In genomic region chr18:29147944-29148343, GRCh38 we compare ENCODE assay signal across 12 cellular contexts.
A peak's percentile ranks its signal among the peaks of the same experiment; 100 is the strongest.
DNase-seq lines count a peak whose midpoint lies in the region; ATAC-seq and TF ChIP-seq lines count a peak whose summit lies in the region.
"Had no signal": no experiment of that assay in that cellular context is flagged by ENCODE, and none has a peak within 500 bp of the region (broad histone marks: within the 10 kb centered on the region; RNA-seq: fewer than 3 reads in every experiment).

No MANE protein-coding gene starts in this region.

- ATAC-seq in activated naive CD4-positive, alpha-beta T cell treated with anti-CD3 and anti-CD28 coated beads, Interleukin-2, amount 50 U/mL, for 72 hours: no peak

- no peaks in the 10 kb centered on the region for H3K36me3 ChIP-seq in esophagus muscularis mucosa

- H3K9me3 ChIP-seq in esophagus muscularis mucosa: no peaks in the 10 kb centered on the region

- CTCF ChIA-PET in HEK293T (lab: Yijun Ruan, JAX): no interaction called here

- no peak for TF ChIP-seq POLR2A in esophagus muscularis mucosa (IDR thresholded peaks at IDR 0.05; ENCODE audit: low read depth)

- DNase-seq in AG20443 (ENCODE audit: low spot score): peak; percentile 38
- peak; percentile 27 for DNase-seq in HEK293T (ENCODE audit: extremely low spot score)
- DNase-seq in UCSD-AML1 (lab: John Stamatoyannopoulos, UW; ENCODE audit: unreplicated experiment): peak; percentile 17
- DNase-seq in iPS-NIHi11 (ENCODE audit: low spot score): peak; percentile 48
- no peak for DNase-seq in esophagus muscularis mucosa (ENCODE audit: extremely low spot score)
- no peak for DNase-seq in activated naive CD4-positive, alpha-beta T cell treated with anti-CD3 and anti-CD28 coated beads, Interleukin-2, amount 50 U/mL, for 72 hours (ENCODE audit: low spot score in 2 of 2)
- no peak for DNase-seq in DMS114 treated with DMSO at 0.1 percent for 48 hours (lab: John Stamatoyannopoulos, UW; ENCODE audit: unreplicated experiment)
- DNase-seq in GM19240 (ENCODE audit: insufficient read length, low spot score): no peak
- DNase-seq: activated naive CD4-positive, alpha-beta T cell treated with Interleukin-2 at 50 U/mL for 16 hours; glutamatergic neuron; NCI-H2029 treated with DMSO at 0.1 percent for 48 hours; occipital lobe had no signal

- intact Hi-C loops in esophagus muscularis mucosa (cut with DNase I): no loop called here

- 22% methylated on average over 2 of the region's 2 CpGs for WGBS in esophagus muscularis mucosa

- H3K4me1 ChIP-seq in esophagus muscularis mucosa: no peaks in the 10 kb centered on the region

- no peak overlapping the region for H3K27ac Mint-ChIP-seq in activated naive CD4-positive, alpha-beta T cell treated with anti-CD3 and anti-CD28 coated beads, Interleukin-2, amount 50 U/mL, for 72 hours

- H3K27ac ChIP-seq in esophagus muscularis mucosa (replicated peaks in 1 of 4): no peak overlapping the region

- POLR2A ChIA-PET in HEK293T (lab: Yijun Ruan, JAX): no interaction called here

- peaks cover 0 to 8% of the 10 kb centered on the region in 2 donors for H3K36me3 Mint-ChIP-seq in activated naive CD4-positive, alpha-beta T cell treated with anti-CD3 and anti-CD28 coated beads, Interleukin-2, amount 50 U/mL, for 72 hours

- TF ChIP-seq EP300 in esophagus muscularis mucosa (IDR thresholded peaks at IDR 0.05): no peak

- no peak overlapping the region for H3K4me3 ChIP-seq in esophagus muscularis mucosa

- H3K27me3 ChIP-seq in esophagus muscularis mucosa: no peaks in the 10 kb centered on the region

- peaks cover 12 to 21% of the 10 kb centered on the region in 2 donors for H3K9me3 Mint-ChIP-seq in activated naive CD4-positive, alpha-beta T cell treated with anti-CD3 and anti-CD28 coated beads, Interleukin-2, amount 50 U/mL, for 72 hours

- TF ChIP-seq CTCF in esophagus muscularis mucosa (IDR thresholded peaks at IDR 0.05): no peak

TF ChIP-seq in HEK293T, 16 proteins besides CTCF, POLR2A, EP300 and RAD21:
- TF ChIP-seq PKNOX1 (IDR thresholded peaks at IDR 0.05): no peak

Comparison
In these comparisons a context has a peak if more than half of its experiments do, and no peak if none do; other contexts are left out.
1. DNase-seq: peak in AG20443 (single experiment), HEK293T (single experiment), UCSD-AML1 (single experiment) and iPS-NIHi11 (single experiment); none in esophagus muscularis mucosa (single experiment), activated naive CD4-positive, alpha-beta T cell treated with anti-CD3 and anti-CD28 coated beads, Interleukin-2, amount 50 U/mL, for 72 hours (0 of 2), DMS114 treated with DMSO at 0.1 percent for 48 hours (single experiment) and GM19240 (single experiment).